ENCODE assay signal across 18 cellular contexts in genomic region chr6:158383057-158383456, GRCh38.
DNase-seq lines count a peak whose midpoint lies in the region; ATAC-seq and TF ChIP-seq lines count a peak whose summit lies in the region.
"Had no signal": no experiment of that assay in that cellular context is flagged by ENCODE, and none has a peak within 500 bp of the region (broad histone marks: within the 10 kb centered on the region; RNA-seq: fewer than 3 reads in every experiment).

No MANE protein-coding gene starts in this region.

- no TSS peak for BruUV-seq in Caco-2 (replicated peaks; lab: Mats Ljungman, UMichigan)

- H3K9me3 Mint-ChIP-seq in Caco-2 (ENCODE audit: unreplicated experiment) (no peaks in the 10 kb centered on the region), nephron (no peaks in the 10 kb centered on the region), type B pancreatic cell (no peaks in the 10 kb centered on the region)
- H3K9me3 Mint-ChIP-seq: CD4-positive, alpha-beta memory T cell; HFFc6 had no signal

- no peaks in the 10 kb centered on the region for H3K4me1 ChIP-seq in Caco-2

- H3K9me3 ChIP-seq in Caco-2: no peaks in the 10 kb centered on the region
- no peaks in the 10 kb centered on the region for H3K9me3 ChIP-seq in T-helper 17 cell (ENCODE audit: control insufficient read depth, low read length, poor library complexity, severe bottlenecking)
- H3K9me3 ChIP-seq: BLaER1 had no signal

- CTCF ChIA-PET in Caco-2 (lab: Charles Lee): no interaction called here

- H3K4me3 ChIP-seq in Caco-2 (ENCODE audit: low read depth, low read length): no peak overlapping the region
- H3K4me3 ChIP-seq: BLaER1, GM12878, GM23248 had no signal

- H3K36me3 ChIP-seq in Caco-2 (ENCODE audit: control insufficient read depth, insufficient read depth, low read length): no peaks in the 10 kb centered on the region
- H3K36me3 ChIP-seq: BLaER1 had no signal

- DNase-seq in Caco-2 (no peak), T-helper 17 cell (no peak), type B pancreatic cell (ENCODE audit: extremely low spot score, unreplicated experiment) (no peak), GM03348 (ENCODE audit: low spot score) (no peak)
- DNase-seq in NK-92 treated with Interleukin-12 subunit alpha and Interleukin-12 subunit beta, amount 100 ng/mL, for 24 hours (lab: John Stamatoyannopoulos, UW): no peak
- DNase-seq: 8988T; Calu3; CD4-positive, alpha-beta memory T cell; DMS79 treated with DMSO at 0.1 percent for 48 hours; GF-D8; GM23248; HFFc6 had no signal

- no peaks in the 10 kb centered on the region for H3K27me3 ChIP-seq in Caco-2 (replicated peaks; ENCODE audit: control insufficient read depth, insufficient read depth, low read length)
- H3K27me3 ChIP-seq: BLaER1 had no signal

- POLR2A ChIA-PET in Caco-2 (lab: Charles Lee): interaction anchor here (0.6 kb wide), 1 partner anchor 78 kb away, joined by 4 read pairs; no protein-coding TSS in a partner anchor

- TF ChIP-seq CTCF in Caco-2 (IDR thresholded peaks at IDR 0.05; ENCODE audit: insufficient read depth in 1 of 2, low read depth in 1 of 2, low read length in 1 of 2, severe bottlenecking in 1 of 2, unreplicated experiment in 1 of 2) (no peak), nephron (IDR thresholded peaks at IDR 0.05; ENCODE audit: unreplicated experiment in 3 of 3) (no peak), type B pancreatic cell (conservative IDR thresholded peaks at IDR 0.05) (no peak)

- intact Hi-C loops in Caco-2 (cut with micrococcal nuclease; ENCODE audit: unreplicated experiment): no loop called here

- H3K27me3 Mint-ChIP-seq in Caco-2 (ENCODE audit: insufficient read depth, unreplicated experiment): no peaks in the 10 kb centered on the region
- H3K27me3 Mint-ChIP-seq in T-helper 17 cell: no peaks in the 10 kb centered on the region
- no peaks in the 10 kb centered on the region for H3K27me3 Mint-ChIP-seq in nephron (ENCODE audit: low read depth)
- no peaks in the 10 kb centered on the region for H3K27me3 Mint-ChIP-seq in type B pancreatic cell
- H3K27me3 Mint-ChIP-seq: CD4-positive, alpha-beta memory T cell had no signal

- H3K27ac Mint-ChIP-seq in Caco-2 (ENCODE audit: unreplicated experiment) (peak overlapping the region; percentile 76), T-helper 17 cell (peak overlapping the region; percentile 74), nephron (peak overlapping the region in 2 of 3 experiments; percentile 12 to 27), type B pancreatic cell (peak overlapping the region; percentile 0)
- H3K27ac Mint-ChIP-seq: CD4-positive, alpha-beta memory T cell; HFFc6 had no signal

- peaks cover 8% of the 10 kb centered on the region for H3K4me1 Mint-ChIP-seq in Caco-2 (ENCODE audit: low read depth, unreplicated experiment)
- peaks cover 35% of the 10 kb centered on the region for H3K4me1 Mint-ChIP-seq in T-helper 17 cell
- H3K4me1 Mint-ChIP-seq in nephron: peaks cover 56% of the 10 kb centered on the region
- H3K4me1 Mint-ChIP-seq in type B pancreatic cell (ENCODE audit: unreplicated experiment): peaks cover 5% of the 10 kb centered on the region

- ATAC-seq in T-helper 17 cell (no peak), HG03280 (IDR thresholded peaks at IDR 0.05; ENCODE audit: unreplicated experiment) (no peak)
- ATAC-seq: GM12878, HCT116 had no signal

- H3K4me3 Mint-ChIP-seq in Caco-2 (ENCODE audit: unreplicated experiment) (no peak overlapping the region), T-helper 17 cell (no peak overlapping the region), nephron (no peak overlapping the region), type B pancreatic cell (no peak overlapping the region)
- H3K4me3 Mint-ChIP-seq: CD14-positive monocyte; CD4-positive, alpha-beta memory T cell; HFFc6 had no signal

- H3K36me3 Mint-ChIP-seq in Caco-2 (ENCODE audit: insufficient read depth, unreplicated experiment): peaks cover 12% of the 10 kb centered on the region
- peaks cover 5% of the 10 kb centered on the region for H3K36me3 Mint-ChIP-seq in T-helper 17 cell (ENCODE audit: low read depth)
- no peaks in the 10 kb centered on the region for H3K36me3 Mint-ChIP-seq in nephron (ENCODE audit: low read depth)
- peaks cover 4% of the 10 kb centered on the region for H3K36me3 Mint-ChIP-seq in type B pancreatic cell
- H3K36me3 Mint-ChIP-seq: CD14-positive monocyte; CD4-positive, alpha-beta memory T cell had no signal

Comparison
In these comparisons a context has a peak if more than half of its experiments do, and no peak if none do; other contexts are left out.
1. H3K27ac Mint-ChIP-seq: peak in every context shown above with its lines; median percentile 76 in Caco-2; 74 in T-helper 17 cell; 20 in nephron; 0 in type B pancreatic cell.